In genomic region chr2:117786520-117786919, GRCh38 we compare ENCODE assay signal across 24 cellular contexts.
"Had no signal": no experiment of that assay in that cellular context is flagged by ENCODE, and none has a peak within 500 bp of the region (broad histone marks: within the 10 kb centered on the region; RNA-seq: fewer than 3 reads in every experiment).

No MANE protein-coding gene starts in this region.

- H3K4me3 ChIP-seq: ascending aorta, MG63, SJSA1 had no signal

- H3K36me3 Mint-ChIP-seq: activated naive CD4-positive, alpha-beta T cell treated with anti-CD3 and anti-CD28 coated beads, Interleukin-2, amount 10 ng/mL, durations not matched to agents 7 days and 5 days; WTC11 had no signal

- DNase-seq: activated CD4-positive, alpha-beta T cell treated with anti-CD3 and anti-CD28 coated beads for 1 hour; activated CD4-positive, alpha-beta T cell treated with anti-CD3 and anti-CD28 coated beads for 48 hours; activated CD8-positive, alpha-beta T cell treated with anti-CD3 and anti-CD28 coated beads for 36 hours; activated effector memory CD4-positive, alpha-beta T cell treated with Interleukin-2 at 50 U/mL for 16 hours; activated naive CD4-positive, alpha-beta T cell treated with anti-CD3 and anti-CD28 coated beads, Interleukin-2, amount 10 ng/mL, durations not matched to agents 7 days and 5 days; activated T-cell treated with anti-CD3 and anti-CD28 coated beads, Interleukin-2, amount 50 U/mL, for 1 hour; amygdala; caudate nucleus; Kasumi-1; MG63; NCI-H1092; NCI-H1436 treated with DMSO at 0.1 percent for 48 hours; NCI-H1694 treated with DMSO at 0.1 percent for 48 hours; NCI-H2029; NCI-H345; SK-N-SH had no signal

- H3K36me3 ChIP-seq: ascending aorta, MG63, SJSA1 had no signal

- H3K27me3 Mint-ChIP-seq: activated naive CD4-positive, alpha-beta T cell treated with anti-CD3 and anti-CD28 coated beads, Interleukin-2, amount 10 ng/mL, durations not matched to agents 7 days and 5 days had no signal

- H3K27ac Mint-ChIP-seq: activated CD8-positive, alpha-beta T cell treated with anti-CD3 and anti-CD28 coated beads for 36 hours; activated naive CD4-positive, alpha-beta T cell treated with anti-CD3 and anti-CD28 coated beads, Interleukin-2, amount 10 ng/mL, durations not matched to agents 7 days and 5 days; activated naive CD8-positive, alpha-beta T cell; activated T-helper 1 cell treated with anti-CD3 and anti-CD28 coated beads, Interleukin-12 subunit alpha, Interleukin-12 subunit beta, Interleukin-2, Interleukin-4 antibody, amounts not matched to agents 30 ng/mL and 10 ng/mL and 1 ng/mL, durations not matched to agents 14 hours and 24 hours and 36 hours; T-helper 1 cell treated with Interleukin-12 subunit alpha and Interleukin-12 subunit beta and Interleukin-4 antibody, amounts not matched to agents 30 μg/mL and 1 μg/mL, for 36 hours; T-helper 2 cell treated with Interferon-gamma antibody and Interleukin-4, amounts not matched to agents 5 μg/mL and 100 μg/mL, for 36 hours; WTC11 had no signal

- H3K9ac ChIP-seq: SK-N-SH had no signal

- ATAC-seq: Panc1 had no signal

- H3K4me1 Mint-ChIP-seq: activated naive CD4-positive, alpha-beta T cell treated with anti-CD3 and anti-CD28 coated beads, Interleukin-2, amount 10 ng/mL, durations not matched to agents 7 days and 5 days; WTC11 had no signal

- H3K27me3 ChIP-seq: ascending aorta, MG63, SJSA1 had no signal

- H3K4me3 Mint-ChIP-seq: activated CD8-positive, alpha-beta T cell treated with anti-CD3 and anti-CD28 coated beads for 36 hours; activated naive CD4-positive, alpha-beta T cell treated with anti-CD3 and anti-CD28 coated beads, Interleukin-2, amount 10 ng/mL, durations not matched to agents 7 days and 5 days; activated naive CD8-positive, alpha-beta T cell; activated T-helper 1 cell treated with anti-CD3 and anti-CD28 coated beads, Interleukin-12 subunit alpha, Interleukin-12 subunit beta, Interleukin-2, Interleukin-4 antibody, amounts not matched to agents 30 ng/mL and 10 ng/mL and 1 ng/mL, durations not matched to agents 14 hours and 24 hours and 36 hours; T-helper 1 cell treated with Interleukin-12 subunit alpha and Interleukin-12 subunit beta and Interleukin-4 antibody, amounts not matched to agents 30 μg/mL and 1 μg/mL, for 36 hours; T-helper 2 cell treated with Interferon-gamma antibody and Interleukin-4, amounts not matched to agents 5 μg/mL and 100 μg/mL, for 36 hours; WTC11 had no signal

- H3K9me2 ChIP-seq: SK-N-SH had no signal

- H3K4me1 ChIP-seq: ascending aorta, SJSA1 had no signal

- H3K9me3 Mint-ChIP-seq: activated naive CD4-positive, alpha-beta T cell treated with anti-CD3 and anti-CD28 coated beads, Interleukin-2, amount 10 ng/mL, durations not matched to agents 7 days and 5 days; activated T-helper 1 cell treated with anti-CD3 and anti-CD28 coated beads, Interleukin-12 subunit alpha, Interleukin-12 subunit beta, Interleukin-2, Interleukin-4 antibody, amounts not matched to agents 30 ng/mL and 10 ng/mL and 1 ng/mL, durations not matched to agents 14 hours and 24 hours and 36 hours; T-helper 1 cell treated with Interleukin-12 subunit alpha and Interleukin-12 subunit beta and Interleukin-4 antibody, amounts not matched to agents 30 μg/mL and 1 μg/mL, for 36 hours; T-helper 2 cell treated with Interferon-gamma antibody and Interleukin-4, amounts not matched to agents 5 μg/mL and 100 μg/mL, for 36 hours had no signal

- H3K27ac ChIP-seq: ascending aorta, SJSA1 had no signal

- H3K4me2 ChIP-seq: SK-N-SH had no signal

- H3K9me3 ChIP-seq: ascending aorta, MG63, SJSA1, SK-N-SH had no signal
